13 cellular contexts compared by ENCODE assay signal in the genomic region with DNA sequence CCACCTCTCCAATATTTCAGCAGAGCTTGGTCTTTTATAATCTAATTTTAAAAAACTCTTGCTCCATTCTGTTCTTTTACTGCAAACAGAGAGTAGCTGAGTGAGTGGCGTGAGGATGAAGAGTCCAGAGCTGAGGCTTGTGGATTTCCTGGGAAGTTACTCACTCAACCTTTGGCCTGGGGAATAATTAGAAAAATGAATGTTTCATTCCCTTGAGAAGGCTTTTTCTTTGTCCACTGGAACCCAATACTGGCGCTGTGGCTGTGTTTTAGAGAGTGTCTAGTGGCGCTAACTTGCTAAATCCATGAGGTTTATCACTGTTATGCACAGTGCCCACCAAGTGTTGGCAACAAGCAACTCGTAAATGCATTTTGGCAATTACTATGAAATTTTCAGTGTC.
DNase-seq lines count a peak whose midpoint lies in the region; TF ChIP-seq lines count a peak whose summit lies in the region.
"Had no signal": no experiment of that assay in that cellular context is flagged by ENCODE, and none has a peak within 500 bp of the region (broad histone marks: within the 10 kb centered on the region; RNA-seq: fewer than 3 reads in every experiment).

No MANE protein-coding gene starts in this region.

- TF ChIP-seq CTCF in endodermal cell (conservative IDR thresholded peaks at IDR 0.05) (no peak), osteoblast (IDR thresholded peaks at IDR 0.05; ENCODE audit: extremely low read depth, low read depth, low read length) (peak; percentile 30)

- no peak overlapping the region for H3K4me3 ChIP-seq in endodermal cell (ENCODE audit: low read length)
- peak overlapping the region; percentile 55 for H3K4me3 ChIP-seq in osteoblast (ENCODE audit: insufficient read depth, low read length)
- H3K4me3 ChIP-seq: skin epidermis, thyroid gland had no signal

- H3K9ac ChIP-seq in endodermal cell (ENCODE audit: extremely low read depth, low read length, poor library complexity, severe bottlenecking) = no peak overlapping the region

- H3K27ac ChIP-seq in endodermal cell (ENCODE audit: low read depth, low read length) = no peak overlapping the region
- H3K27ac ChIP-seq in osteoblast (ENCODE audit: low read depth, low read length) = peak overlapping the region; percentile 97
- H3K27ac ChIP-seq: thyroid gland had no signal

- H3K4me3 Mint-ChIP-seq in endodermal cell = peak overlapping the region; percentile 10
- H3K4me3 Mint-ChIP-seq: activated CD8-positive, alpha-beta T cell treated with anti-CD3 and anti-CD28 coated beads, Interleukin-2, amount 10 ng/mL, durations not matched to agents 7 days and 5 days had no signal

- 88 to 94% methylated on average over 3 to 4 of the region's 4 CpGs for WGBS in endodermal cell (ENCODE audit: insufficient coverage in 1 of 2, insufficient read length in 1 of 2), 2 experiments

- H3K27ac Mint-ChIP-seq in endodermal cell = no peak overlapping the region
- H3K27ac Mint-ChIP-seq: activated CD8-positive, alpha-beta T cell treated with anti-CD3 and anti-CD28 coated beads, Interleukin-2, amount 10 ng/mL, durations not matched to agents 7 days and 5 days had no signal

- H3K4me2 ChIP-seq in osteoblast (ENCODE audit: insufficient read depth, low read length) = peak overlapping the region; percentile 88

- no peaks in the 10 kb centered on the region for H3K36me3 Mint-ChIP-seq in endodermal cell (ENCODE audit: low read depth)
- H3K36me3 Mint-ChIP-seq: naive thymus-derived CD4-positive, alpha-beta T cell had no signal

- DNase-seq in EL (peak; percentile 88), M059J (ENCODE audit: low read depth) (peak; percentile 94), endodermal cell (no peak), osteoblast (ENCODE audit: insufficient read length, low spot score, missing footprints) (no peak), T-helper 1 cell (no peak), NCI-H2107 treated with DMSO at 0.1 percent for 48 hours (lab: John Stamatoyannopoulos, UW; ENCODE audit: unreplicated experiment) (no peak), DMS 273 (lab: John Stamatoyannopoulos, UW; ENCODE audit: unreplicated experiment) (no peak)
- DNase-seq in central memory CD4-positive, alpha-beta T cell = no peak
- DNase-seq: NCI-H510A had no signal

- H3K36me3 ChIP-seq in endodermal cell (ENCODE audit: control insufficient read depth, insufficient read depth, low read length) = no peaks in the 10 kb centered on the region
- H3K36me3 ChIP-seq in osteoblast (ENCODE audit: insufficient read depth, low read length) = no peaks in the 10 kb centered on the region
- H3K36me3 ChIP-seq: thyroid gland had no signal

- no peaks in the 10 kb centered on the region for H3K27me3 Mint-ChIP-seq in endodermal cell (ENCODE audit: insufficient read depth)

- H3K9me3 Mint-ChIP-seq in endodermal cell = no peaks in the 10 kb centered on the region
- H3K9me3 Mint-ChIP-seq: naive thymus-derived CD4-positive, alpha-beta T cell had no signal

- H3K9me3 ChIP-seq in endodermal cell (ENCODE audit: control insufficient read depth, low read length) (no peaks in the 10 kb centered on the region), osteoblast (ENCODE audit: low read depth, low read length) (no peaks in the 10 kb centered on the region)
- H3K9me3 ChIP-seq: thyroid gland had no signal

- H3K4me1 ChIP-seq in endodermal cell (ENCODE audit: control insufficient read depth, insufficient read depth, low read length) (no peaks in the 10 kb centered on the region), osteoblast (ENCODE audit: insufficient read depth, low read length) (peaks cover 29% of the 10 kb centered on the region)

- H3K4me1 Mint-ChIP-seq in endodermal cell = peaks cover 11% of the 10 kb centered on the region

- H3K27me3 ChIP-seq in endodermal cell (ENCODE audit: control insufficient read depth, insufficient read depth, low read length, poor library complexity, severe bottlenecking) = no peaks in the 10 kb centered on the region
- no peaks in the 10 kb centered on the region for H3K27me3 ChIP-seq in osteoblast (ENCODE audit: insufficient read depth, low read length)
- H3K27me3 ChIP-seq: thyroid gland had no signal

- H3K79me2 ChIP-seq in osteoblast (ENCODE audit: insufficient read depth, low read length) = no peaks in the 10 kb centered on the region

- peak overlapping the region; percentile 44 for H2AFZ ChIP-seq in osteoblast (ENCODE audit: low read length)

- no peaks in the 10 kb centered on the region for H4K20me1 ChIP-seq in osteoblast (ENCODE audit: insufficient read depth, low read length)

Comparison
In these comparisons a context has a peak if more than half of its experiments do, and no peak if none do; other contexts are left out.
1. DNase-seq: peak in EL (single experiment) and M059J (single experiment); none in endodermal cell (single experiment), osteoblast (single experiment), T-helper 1 cell (0 of 5), central memory CD4-positive, alpha-beta T cell (single experiment), NCI-H2107 treated with DMSO at 0.1 percent for 48 hours (single experiment) and DMS 273 (single experiment).